ENCODE assay signal across 1 cellular context in genomic region chr1:171819946-171820345, GRCh38.
TF ChIP-seq lines count a peak whose summit lies in the region.

No MANE protein-coding gene starts in this region.

TF ChIP-seq in GM23338, 12 proteins besides CTCF, POLR2A, EP300 and RAD21 (continued from another document):
- TF ChIP-seq, protein P1, sequence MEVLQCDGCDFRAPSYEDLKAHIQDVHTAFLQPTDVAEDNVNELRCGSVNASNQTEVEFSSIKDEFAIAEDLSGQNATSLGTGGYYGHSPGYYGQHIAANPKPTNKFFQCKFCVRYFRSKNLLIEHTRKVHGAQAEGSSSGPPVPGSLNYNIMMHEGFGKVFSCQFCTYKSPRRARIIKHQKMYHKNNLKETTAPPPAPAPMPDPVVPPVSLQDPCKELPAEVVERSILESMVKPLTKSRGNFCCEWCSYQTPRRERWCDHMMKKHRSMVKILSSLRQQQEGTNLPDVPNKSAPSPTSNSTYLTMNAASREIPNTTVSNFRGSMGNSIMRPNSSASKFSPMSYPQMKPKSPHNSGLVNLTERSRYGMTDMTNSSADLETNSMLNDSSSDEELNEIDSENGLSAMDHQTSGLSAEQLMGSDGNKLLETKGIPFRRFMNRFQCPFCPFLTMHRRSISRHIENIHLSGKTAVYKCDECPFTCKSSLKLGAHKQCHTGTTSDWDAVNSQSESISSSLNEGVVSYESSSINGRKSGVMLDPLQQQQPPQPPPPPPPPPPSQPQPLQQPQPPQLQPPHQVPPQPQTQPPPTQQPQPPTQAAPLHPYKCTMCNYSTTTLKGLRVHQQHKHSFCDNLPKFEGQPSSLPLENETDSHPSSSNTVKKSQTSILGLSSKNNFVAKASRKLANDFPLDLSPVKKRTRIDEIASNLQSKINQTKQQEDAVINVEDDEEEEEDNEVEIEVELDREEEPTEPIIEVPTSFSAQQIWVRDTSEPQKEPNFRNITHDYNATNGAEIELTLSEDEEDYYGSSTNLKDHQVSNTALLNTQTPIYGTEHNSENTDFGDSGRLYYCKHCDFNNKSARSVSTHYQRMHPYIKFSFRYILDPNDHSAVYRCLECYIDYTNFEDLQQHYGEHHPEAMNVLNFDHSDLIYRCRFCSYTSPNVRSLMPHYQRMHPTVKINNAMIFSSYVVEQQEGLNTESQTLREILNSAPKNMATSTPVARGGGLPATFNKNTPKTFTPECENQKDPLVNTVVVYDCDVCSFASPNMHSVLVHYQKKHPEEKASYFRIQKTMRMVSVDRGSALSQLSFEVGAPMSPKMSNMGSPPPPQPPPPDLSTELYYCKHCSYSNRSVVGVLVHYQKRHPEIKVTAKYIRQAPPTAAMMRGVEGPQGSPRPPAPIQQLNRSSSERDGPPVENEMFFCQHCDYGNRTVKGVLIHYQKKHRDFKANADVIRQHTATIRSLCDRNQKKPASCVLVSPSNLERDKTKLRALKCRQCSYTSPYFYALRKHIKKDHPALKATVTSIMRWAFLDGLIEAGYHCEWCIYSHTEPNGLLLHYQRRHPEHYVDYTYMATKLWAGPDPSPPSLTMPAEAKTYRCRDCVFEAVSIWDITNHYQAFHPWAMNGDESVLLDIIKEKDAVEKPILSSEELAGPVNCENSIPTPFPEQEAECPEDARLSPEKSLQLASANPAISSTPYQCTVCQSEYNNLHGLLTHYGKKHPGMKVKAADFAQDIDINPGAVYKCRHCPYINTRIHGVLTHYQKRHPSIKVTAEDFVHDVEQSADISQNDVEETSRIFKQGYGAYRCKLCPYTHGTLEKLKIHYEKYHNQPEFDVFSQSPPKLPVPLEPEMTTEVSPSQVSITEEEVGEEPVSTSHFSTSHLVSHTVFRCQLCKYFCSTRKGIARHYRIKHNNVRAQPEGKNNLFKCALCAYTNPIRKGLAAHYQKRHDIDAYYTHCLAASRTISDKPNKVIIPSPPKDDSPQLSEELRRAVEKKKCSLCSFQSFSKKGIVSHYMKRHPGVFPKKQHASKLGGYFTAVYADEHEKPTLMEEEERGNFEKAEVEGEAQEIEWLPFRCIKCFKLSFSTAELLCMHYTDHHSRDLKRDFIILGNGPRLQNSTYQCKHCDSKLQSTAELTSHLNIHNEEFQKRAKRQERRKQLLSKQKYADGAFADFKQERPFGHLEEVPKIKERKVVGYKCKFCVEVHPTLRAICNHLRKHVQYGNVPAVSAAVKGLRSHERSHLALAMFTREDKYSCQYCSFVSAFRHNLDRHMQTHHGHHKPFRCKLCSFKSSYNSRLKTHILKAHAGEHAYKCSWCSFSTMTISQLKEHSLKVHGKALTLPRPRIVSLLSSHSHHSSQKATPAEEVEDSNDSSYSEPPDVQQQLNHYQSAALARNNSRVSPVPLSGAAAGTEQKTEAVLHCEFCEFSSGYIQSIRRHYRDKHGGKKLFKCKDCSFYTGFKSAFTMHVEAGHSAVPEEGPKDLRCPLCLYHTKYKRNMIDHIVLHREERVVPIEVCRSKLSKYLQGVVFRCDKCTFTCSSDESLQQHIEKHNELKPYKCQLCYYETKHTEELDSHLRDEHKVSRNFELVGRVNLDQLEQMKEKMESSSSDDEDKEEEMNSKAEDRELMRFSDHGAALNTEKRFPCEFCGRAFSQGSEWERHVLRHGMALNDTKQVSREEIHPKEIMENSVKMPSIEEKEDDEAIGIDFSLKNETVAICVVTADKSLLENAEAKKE (CRISPR knock-in tag; IDR thresholded peaks at IDR 0.05) = no peak
- TF ChIP-seq ZNF331 (CRISPR knock-in tag; IDR thresholded peaks at IDR 0.05; ENCODE audit: low read depth) (no peak), ETS1 (IDR thresholded peaks at IDR 0.05) (no peak), JUNB (IDR thresholded peaks at IDR 0.05; ENCODE audit: unreplicated experiment) (no peak), EZH2phosphoT487 (IDR thresholded peaks at IDR 0.05; ENCODE audit: unreplicated experiment) (no peak), CREB1 (CRISPR knock-in tag; IDR thresholded peaks at IDR 0.05; ENCODE audit: low read depth) (no peak), POLR2AphosphoS5 (IDR thresholded peaks at IDR 0.05; ENCODE audit: low read depth) (no peak), EZH2 (IDR thresholded peaks at IDR 0.05; ENCODE audit: low read depth, unreplicated experiment) (no peak), NANOG (IDR thresholded peaks at IDR 0.05; ENCODE audit: borderline replicate concordance) (no peak)
